In genomic region chr3:141530133-141530768, GRCh38 we compare ENCODE assay signal across 8 cellular contexts. TPM values are rescaled to one million over a fixed set of nuclear protein-coding genes. Genes with fewer than 3 reads are reported as not detected.
DNase-seq lines count a peak whose midpoint lies in the region; ATAC-seq and TF ChIP-seq lines count a peak whose summit lies in the region.

No MANE protein-coding gene starts in this region.

- no peak overlapping the region for H2AFZ ChIP-seq in neural progenitor cell (replicated peaks)

- H3K27ac Mint-ChIP-seq in CD4-positive, alpha-beta memory T cell = peak overlapping the region; percentile 68 to 96 (median 92)
- H3K27ac Mint-ChIP-seq in central memory CD8-positive, alpha-beta T cell (ENCODE audit: low read depth) = peak overlapping the region; percentile 75
- peak overlapping the region; percentile 27 for H3K27ac Mint-ChIP-seq in neural progenitor cell
- H3K27ac Mint-ChIP-seq in glutamatergic neuron (ENCODE audit: unreplicated experiment) = no peak overlapping the region

- peaks cover 0 to under 1% (median 0%) of the 10 kb centered on the region in 8 donors for H3K9me3 Mint-ChIP-seq in CD4-positive, alpha-beta memory T cell
- H3K9me3 Mint-ChIP-seq in central memory CD8-positive, alpha-beta T cell = no peaks in the 10 kb centered on the region
- no peaks in the 10 kb centered on the region for H3K9me3 Mint-ChIP-seq in neural progenitor cell
- H3K9me3 Mint-ChIP-seq in glutamatergic neuron (ENCODE audit: unreplicated experiment) = no peaks in the 10 kb centered on the region

- H3K4me3 Mint-ChIP-seq in CD4-positive, alpha-beta memory T cell = peak overlapping the region; percentile 16 to 84 (median 74)
- peak overlapping the region; percentile 48 for H3K4me3 Mint-ChIP-seq in central memory CD8-positive, alpha-beta T cell
- H3K4me3 Mint-ChIP-seq in neural progenitor cell (no peak overlapping the region), glutamatergic neuron (ENCODE audit: unreplicated experiment) (no peak overlapping the region)

- H3K9ac ChIP-seq in neural progenitor cell = no peak overlapping the region

- no peaks in the 10 kb centered on the region for H3K79me2 ChIP-seq in neural progenitor cell (ENCODE audit: low read depth)

- no peaks in the 10 kb centered on the region for H3K9me3 ChIP-seq in CD4-positive, alpha-beta memory T cell (ENCODE audit: control insufficient read depth in 1 of 2, low read length in 2 of 2)
- no peaks in the 10 kb centered on the region for H3K9me3 ChIP-seq in neural progenitor cell (ENCODE audit: low read depth)

- peaks cover 87% of the 10 kb centered on the region for H3K4me1 ChIP-seq in CD4-positive, alpha-beta memory T cell (ENCODE audit: insufficient read depth, low read length)
- no peaks in the 10 kb centered on the region for H3K4me1 ChIP-seq in neural progenitor cell

- intact Hi-C loops in CD4-positive, alpha-beta memory T cell (cut with micrococcal nuclease) = loop anchor here (1.0 kb wide), 1 partner anchor 31 kb away; no protein-coding TSS in a partner anchor

- no peaks in the 10 kb centered on the region for H3F3A ChIP-seq in neural progenitor cell (ENCODE audit: low read depth)

- H3K27ac ChIP-seq in CD4-positive, alpha-beta memory T cell (ENCODE audit: low read depth, low read length) = peak overlapping the region; percentile 37
- no peak overlapping the region for H3K27ac ChIP-seq in neural progenitor cell

- H3K36me3 Mint-ChIP-seq in CD4-positive, alpha-beta memory T cell = peaks cover 17 to 43% of the 10 kb centered on the region in 2 donors
- peaks cover 11% of the 10 kb centered on the region for H3K36me3 Mint-ChIP-seq in central memory CD8-positive, alpha-beta T cell (ENCODE audit: insufficient read depth)
- H3K36me3 Mint-ChIP-seq in neural progenitor cell (peaks cover 4% of the 10 kb centered on the region), glutamatergic neuron (ENCODE audit: unreplicated experiment) (peaks cover under 1% of the 10 kb centered on the region)

- H3K36me3 ChIP-seq in CD4-positive, alpha-beta memory T cell (ENCODE audit: insufficient read depth, low read length) = no peaks in the 10 kb centered on the region
- H3K36me3 ChIP-seq in neural progenitor cell = peaks cover 7% of the 10 kb centered on the region

- peaks cover 51 to 73% (median 64%) of the 10 kb centered on the region in 4 donors for H3K4me1 Mint-ChIP-seq in CD4-positive, alpha-beta memory T cell
- H3K4me1 Mint-ChIP-seq in central memory CD8-positive, alpha-beta T cell = peaks cover 44% of the 10 kb centered on the region
- H3K4me1 Mint-ChIP-seq in neural progenitor cell (peaks cover 4% of the 10 kb centered on the region), glutamatergic neuron (ENCODE audit: low read depth, unreplicated experiment) (no peaks in the 10 kb centered on the region)

- H3K4me2 ChIP-seq in neural progenitor cell = no peak overlapping the region

- H4K20me1 ChIP-seq in neural progenitor cell (ENCODE audit: low read depth) = no peaks in the 10 kb centered on the region

- POLR2A ChIA-PET in CD4-positive, alpha-beta memory T cell (lab: Charles Lee; ENCODE audit: partially characterized antibody) = interaction anchor here (0.6 to 3.1 kb wide), 9 partner anchors 9 to 128 kb away, joined by 3 to 22 read pairs (median 5); partner anchors contain the start of gene RASA2

- H3K27me3 ChIP-seq in CD4-positive, alpha-beta memory T cell (ENCODE audit: insufficient read depth, low read length) = no peaks in the 10 kb centered on the region
- no peaks in the 10 kb centered on the region for H3K27me3 ChIP-seq in neural progenitor cell

- H3K4me3 ChIP-seq in CD4-positive, alpha-beta memory T cell (ENCODE audit: low read length in 2 of 2) = no peak overlapping the region
- no peak overlapping the region for H3K4me3 ChIP-seq in neural progenitor cell

- ATAC-seq in central memory CD8-positive, alpha-beta T cell (replicated peaks; ENCODE audit: extremely low read depth, poor library complexity, severe bottlenecking) = peak; percentile 61
- ATAC-seq in GM18873 (IDR thresholded peaks at IDR 0.05; ENCODE audit: low FRiP score, unreplicated experiment) (no peak), HG03354 (IDR thresholded peaks at IDR 0.05; ENCODE audit: poor library complexity, severe bottlenecking, unreplicated experiment) (no peak)

- CTCF ChIA-PET in CD4-positive, alpha-beta memory T cell (lab: Charles Lee; ENCODE audit: partially characterized antibody) = interaction anchor here (0.5 to 1.0 kb wide), 4 partner anchors 9 to 332 kb away, joined by 3 to 5 read pairs (median 3); no protein-coding TSS in a partner anchor

- DNase-seq in CD4-positive, alpha-beta memory T cell = peak; percentile 44 to 54 (median 52)
- peak; percentile 64 for DNase-seq in NCI-H226
- DNase-seq in central memory CD8-positive, alpha-beta T cell (ENCODE audit: low spot score in 2 of 2) = no peak
- DNase-seq in neural progenitor cell (ENCODE audit: low spot score) = no peak
- DNase-seq in cerebellar cortex (ENCODE audit: low spot score) = no peak
- no peak for DNase-seq in glutamatergic neuron

- TF ChIP-seq CTCF in neural progenitor cell (IDR thresholded peaks at IDR 0.05) = no peak
- TF ChIP-seq CTCF in glutamatergic neuron (IDR thresholded peaks at IDR 0.05; ENCODE audit: partially characterized antibody, unreplicated experiment) = no peak

- no peaks in the 10 kb centered on the region for H3K27me3 Mint-ChIP-seq in CD4-positive, alpha-beta memory T cell
- no peaks in the 10 kb centered on the region for H3K27me3 Mint-ChIP-seq in central memory CD8-positive, alpha-beta T cell
- H3K27me3 Mint-ChIP-seq in neural progenitor cell (ENCODE audit: insufficient read depth, low read depth) (no peaks in the 10 kb centered on the region), glutamatergic neuron (ENCODE audit: unreplicated experiment) (no peaks in the 10 kb centered on the region)

RNA-seq across cellular contexts. Expression of gene RASA2, which starts 43.4 kb away (rescaled TPM):
- 10 to 100 TPM; 78.9 to 80.9 TPM for total RNA-seq in CD4-positive, alpha-beta memory T cell
- 10 to 100 TPM; 29.4 to 35.1 TPM for polyA plus RNA-seq in CD4-positive, alpha-beta memory T cell
- total RNA-seq in neural progenitor cell (ENCODE audit: low replicate concordance) = 40.3 and 48.4 TPM in 2 replicates
- total RNA-seq in glutamatergic neuron (ENCODE audit: unreplicated experiment) = 13.2 TPM

Comparison
In these comparisons a context has a peak if more than half of its experiments do, and no peak if none do; other contexts are left out.
1. DNase-seq: peak in CD4-positive, alpha-beta memory T cell (5 of 5) and NCI-H226 (single experiment); none in central memory CD8-positive, alpha-beta T cell (0 of 2), neural progenitor cell (single experiment), cerebellar cortex (single experiment) and glutamatergic neuron (single experiment).
2. H3K4me3 Mint-ChIP-seq: peak in CD4-positive, alpha-beta memory T cell (8 of 8) and central memory CD8-positive, alpha-beta T cell (single experiment); none in neural progenitor cell (single experiment) and glutamatergic neuron (single experiment).